Comparison of ENCODE assay signal across 1 cellular context in genomic region chr6:30877419-30878262, GRCh38.
TF ChIP-seq lines count a peak whose summit lies in the region.

No MANE protein-coding gene starts in this region.

TF ChIP-seq in HepG2, 621 proteins besides CTCF, POLR2A, EP300 and RAD21 (continued from another document and continues in another):
- no peak for TF ChIP-seq PBX2 (CRISPR knock-in tag; IDR thresholded peaks at IDR 0.05)
- no peak for TF ChIP-seq HES4 (CRISPR knock-in tag; IDR thresholded peaks at IDR 0.05; ENCODE audit: borderline replicate concordance)
- TF ChIP-seq PAXIP1 (CRISPR knock-in tag; conservative IDR thresholded peaks at IDR 0.05): peak; percentile 42
- no peak for TF ChIP-seq FOXM1 (CRISPR knock-in tag; IDR thresholded peaks at IDR 0.05)
- TF ChIP-seq ARID4A (CRISPR knock-in tag; IDR thresholded peaks at IDR 0.05; ENCODE audit: borderline replicate concordance): no peak; the same call in 1 of the 2 replicates
- TF ChIP-seq, protein P1, sequence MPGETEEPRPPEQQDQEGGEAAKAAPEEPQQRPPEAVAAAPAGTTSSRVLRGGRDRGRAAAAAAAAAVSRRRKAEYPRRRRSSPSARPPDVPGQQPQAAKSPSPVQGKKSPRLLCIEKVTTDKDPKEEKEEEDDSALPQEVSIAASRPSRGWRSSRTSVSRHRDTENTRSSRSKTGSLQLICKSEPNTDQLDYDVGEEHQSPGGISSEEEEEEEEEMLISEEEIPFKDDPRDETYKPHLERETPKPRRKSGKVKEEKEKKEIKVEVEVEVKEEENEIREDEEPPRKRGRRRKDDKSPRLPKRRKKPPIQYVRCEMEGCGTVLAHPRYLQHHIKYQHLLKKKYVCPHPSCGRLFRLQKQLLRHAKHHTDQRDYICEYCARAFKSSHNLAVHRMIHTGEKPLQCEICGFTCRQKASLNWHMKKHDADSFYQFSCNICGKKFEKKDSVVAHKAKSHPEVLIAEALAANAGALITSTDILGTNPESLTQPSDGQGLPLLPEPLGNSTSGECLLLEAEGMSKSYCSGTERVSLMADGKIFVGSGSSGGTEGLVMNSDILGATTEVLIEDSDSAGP (CRISPR knock-in tag; IDR thresholded peaks at IDR 0.05; ENCODE audit: borderline replicate concordance): peak; percentile 43; the same call in 1 of the 2 replicates
- peak; percentile 68; the same call in 1 of the 2 replicates for TF ChIP-seq CBX5 (CRISPR knock-in tag; IDR thresholded peaks at IDR 0.05; ENCODE audit: borderline replicate concordance)
- no peak for TF ChIP-seq IKZF1 (IDR thresholded peaks at IDR 0.05)
- TF ChIP-seq ZNF775 (CRISPR knock-in tag; IDR thresholded peaks at IDR 0.05; ENCODE audit: borderline replicate concordance): no peak
- peak; percentile 58; the same call in 1 of the 2 replicates for TF ChIP-seq HOXA3 (CRISPR knock-in tag; IDR thresholded peaks at IDR 0.05)
- no peak for TF ChIP-seq NRL (CRISPR knock-in tag; IDR thresholded peaks at IDR 0.05; ENCODE audit: borderline replicate concordance)
- TF ChIP-seq SIX1 (CRISPR knock-in tag; IDR thresholded peaks at IDR 0.05; ENCODE audit: borderline replicate concordance): no peak
- TF ChIP-seq ZSCAN29 (CRISPR knock-in tag; conservative IDR thresholded peaks at IDR 0.05): peak; percentile 60; the same call in 1 of the 2 replicates
- TF ChIP-seq ZNF337 (CRISPR knock-in tag; IDR thresholded peaks at IDR 0.05; ENCODE audit: borderline replicate concordance, low read depth): no peak
- no peak for TF ChIP-seq CC2D1A (CRISPR knock-in tag; IDR thresholded peaks at IDR 0.05)
- no peak for TF ChIP-seq TEF (CRISPR knock-in tag; IDR thresholded peaks at IDR 0.05)
- TF ChIP-seq RXRA (CRISPR knock-in tag; IDR thresholded peaks at IDR 0.05): no peak; the same call in 1 of the 2 replicates
- TF ChIP-seq KDM2A (CRISPR knock-in tag; IDR thresholded peaks at IDR 0.05; ENCODE audit: borderline replicate concordance, low read depth): peak; percentile 79
- TF ChIP-seq, protein P2, sequence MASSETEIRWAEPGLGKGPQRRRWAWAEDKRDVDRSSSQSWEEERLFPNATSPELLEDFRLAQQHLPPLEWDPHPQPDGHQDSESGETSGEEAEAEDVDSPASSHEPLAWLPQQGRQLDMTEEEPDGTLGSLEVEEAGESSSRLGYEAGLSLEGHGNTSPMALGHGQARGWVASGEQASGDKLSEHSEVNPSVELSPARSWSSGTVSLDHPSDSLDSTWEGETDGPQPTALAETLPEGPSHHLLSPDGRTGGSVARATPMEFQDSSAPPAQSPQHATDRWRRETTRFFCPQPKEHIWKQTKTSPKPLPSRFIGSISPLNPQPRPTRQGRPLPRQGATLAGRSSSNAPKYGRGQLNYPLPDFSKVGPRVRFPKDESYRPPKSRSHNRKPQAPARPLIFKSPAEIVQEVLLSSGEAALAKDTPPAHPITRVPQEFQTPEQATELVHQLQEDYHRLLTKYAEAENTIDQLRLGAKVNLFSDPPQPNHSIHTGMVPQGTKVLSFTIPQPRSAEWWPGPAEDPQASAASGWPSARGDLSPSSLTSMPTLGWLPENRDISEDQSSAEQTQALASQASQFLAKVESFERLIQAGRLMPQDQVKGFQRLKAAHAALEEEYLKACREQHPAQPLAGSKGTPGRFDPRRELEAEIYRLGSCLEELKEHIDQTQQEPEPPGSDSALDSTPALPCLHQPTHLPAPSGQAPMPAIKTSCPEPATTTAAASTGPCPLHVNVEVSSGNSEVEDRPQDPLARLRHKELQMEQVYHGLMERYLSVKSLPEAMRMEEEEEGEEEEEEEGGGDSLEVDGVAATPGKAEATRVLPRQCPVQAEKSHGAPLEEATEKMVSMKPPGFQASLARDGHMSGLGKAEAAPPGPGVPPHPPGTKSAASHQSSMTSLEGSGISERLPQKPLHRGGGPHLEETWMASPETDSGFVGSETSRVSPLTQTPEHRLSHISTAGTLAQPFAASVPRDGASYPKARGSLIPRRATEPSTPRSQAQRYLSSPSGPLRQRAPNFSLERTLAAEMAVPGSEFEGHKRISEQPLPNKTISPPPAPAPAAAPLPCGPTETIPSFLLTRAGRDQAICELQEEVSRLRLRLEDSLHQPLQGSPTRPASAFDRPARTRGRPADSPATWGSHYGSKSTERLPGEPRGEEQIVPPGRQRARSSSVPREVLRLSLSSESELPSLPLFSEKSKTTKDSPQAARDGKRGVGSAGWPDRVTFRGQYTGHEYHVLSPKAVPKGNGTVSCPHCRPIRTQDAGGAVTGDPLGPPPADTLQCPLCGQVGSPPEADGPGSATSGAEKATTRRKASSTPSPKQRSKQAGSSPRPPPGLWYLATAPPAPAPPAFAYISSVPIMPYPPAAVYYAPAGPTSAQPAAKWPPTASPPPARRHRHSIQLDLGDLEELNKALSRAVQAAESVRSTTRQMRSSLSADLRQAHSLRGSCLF (CRISPR knock-in tag; IDR thresholded peaks at IDR 0.05; ENCODE audit: borderline replicate concordance): no peak
- TF ChIP-seq XRCC5 (optimal IDR thresholded peaks at IDR 0.05; ENCODE audit: low read length): peak; percentile 93
- TF ChIP-seq MXD4 (CRISPR knock-in tag; IDR thresholded peaks at IDR 0.05): no peak
- TF ChIP-seq ZNF83 (CRISPR knock-in tag; IDR thresholded peaks at IDR 0.05; ENCODE audit: borderline replicate concordance): no peak
- no peak; the same call in 1 of the 2 replicates for TF ChIP-seq ZBTB43 (CRISPR knock-in tag; conservative IDR thresholded peaks at IDR 0.05)
- no peak for TF ChIP-seq JUN (CRISPR knock-in tag; IDR thresholded peaks at IDR 0.05)
- no peak for TF ChIP-seq ZNF558 (CRISPR knock-in tag; IDR thresholded peaks at IDR 0.05; ENCODE audit: borderline replicate concordance)
- TF ChIP-seq NFATC3 (CRISPR knock-in tag; IDR thresholded peaks at IDR 0.05): no peak
- TF ChIP-seq BCL6 (CRISPR knock-in tag; IDR thresholded peaks at IDR 0.05): peak; percentile 34; the same call in 1 of the 2 replicates
- TF ChIP-seq ATRX (CRISPR knock-in tag; IDR thresholded peaks at IDR 0.05; ENCODE audit: borderline replicate concordance): no peak
- no peak for TF ChIP-seq PCBP2 (optimal IDR thresholded peaks at IDR 0.05; ENCODE audit: low read depth, low read length, poor library complexity, severe bottlenecking)
- TF ChIP-seq TGIF2 (CRISPR knock-in tag; IDR thresholded peaks at IDR 0.05): peak; percentile 87
- no peak for TF ChIP-seq ZNF510 (CRISPR knock-in tag; IDR thresholded peaks at IDR 0.05; ENCODE audit: low read depth)
- no peak for TF ChIP-seq DBP (CRISPR knock-in tag; IDR thresholded peaks at IDR 0.05; ENCODE audit: not compliant biosample characterization)
- TF ChIP-seq ZSCAN31 (CRISPR knock-in tag; IDR thresholded peaks at IDR 0.05; ENCODE audit: low read depth): no peak
- peak; percentile 61; the same call in 1 of the 2 replicates for TF ChIP-seq GFI1 (CRISPR knock-in tag; IDR thresholded peaks at IDR 0.05; ENCODE audit: borderline replicate concordance)
- peak; percentile 45; the same call in 1 of the 2 replicates for TF ChIP-seq KLF11 (CRISPR knock-in tag; IDR thresholded peaks at IDR 0.05)
- TF ChIP-seq, protein P3, sequence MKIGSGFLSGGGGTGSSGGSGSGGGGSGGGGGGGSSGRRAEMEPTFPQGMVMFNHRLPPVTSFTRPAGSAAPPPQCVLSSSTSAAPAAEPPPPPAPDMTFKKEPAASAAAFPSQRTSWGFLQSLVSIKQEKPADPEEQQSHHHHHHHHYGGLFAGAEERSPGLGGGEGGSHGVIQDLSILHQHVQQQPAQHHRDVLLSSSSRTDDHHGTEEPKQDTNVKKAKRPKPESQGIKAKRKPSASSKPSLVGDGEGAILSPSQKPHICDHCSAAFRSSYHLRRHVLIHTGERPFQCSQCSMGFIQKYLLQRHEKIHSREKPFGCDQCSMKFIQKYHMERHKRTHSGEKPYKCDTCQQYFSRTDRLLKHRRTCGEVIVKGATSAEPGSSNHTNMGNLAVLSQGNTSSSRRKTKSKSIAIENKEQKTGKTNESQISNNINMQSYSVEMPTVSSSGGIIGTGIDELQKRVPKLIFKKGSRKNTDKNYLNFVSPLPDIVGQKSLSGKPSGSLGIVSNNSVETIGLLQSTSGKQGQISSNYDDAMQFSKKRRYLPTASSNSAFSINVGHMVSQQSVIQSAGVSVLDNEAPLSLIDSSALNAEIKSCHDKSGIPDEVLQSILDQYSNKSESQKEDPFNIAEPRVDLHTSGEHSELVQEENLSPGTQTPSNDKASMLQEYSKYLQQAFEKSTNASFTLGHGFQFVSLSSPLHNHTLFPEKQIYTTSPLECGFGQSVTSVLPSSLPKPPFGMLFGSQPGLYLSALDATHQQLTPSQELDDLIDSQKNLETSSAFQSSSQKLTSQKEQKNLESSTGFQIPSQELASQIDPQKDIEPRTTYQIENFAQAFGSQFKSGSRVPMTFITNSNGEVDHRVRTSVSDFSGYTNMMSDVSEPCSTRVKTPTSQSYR (CRISPR knock-in tag; IDR thresholded peaks at IDR 0.05; ENCODE audit: borderline replicate concordance): no peak; the same call in 1 of the 2 replicates
- no peak for TF ChIP-seq MTF2 (CRISPR knock-in tag; IDR thresholded peaks at IDR 0.05; ENCODE audit: borderline replicate concordance)
- peak; percentile 39; the same call in 1 of the 2 replicates for TF ChIP-seq PITX1 (CRISPR knock-in tag; IDR thresholded peaks at IDR 0.05)
- no peak for TF ChIP-seq POLR2AphosphoS5 (IDR thresholded peaks at IDR 0.05; ENCODE audit: low read depth, low read length)
